ENCODE assay signal across 1 cellular context in genomic region chr17:7219812-7220592, GRCh38.
TF ChIP-seq lines count a peak whose summit lies in the region.

ACADVL (plus strand) TSS chr17:7219938; CDS start chr17:7219985, 47 bp downstream.
DLG4 (minus strand) TSS chr17:7219836.

TF ChIP-seq in HepG2, 621 proteins besides CTCF, POLR2A, EP300 and RAD21 (continued from another document and continues in another):
- TF ChIP-seq NFAT5 (CRISPR knock-in tag; IDR thresholded peaks at IDR 0.05) (peak; percentile 64; the same call in 1 of the 2 replicates), HOXA5 (CRISPR knock-in tag; IDR thresholded peaks at IDR 0.05) (no peak), MAX (IDR thresholded peaks at IDR 0.05) (peak; percentile 41; the same call in 1 of the 2 replicates), HNF1B (CRISPR knock-in tag; IDR thresholded peaks at IDR 0.05) (0 out of 2 replicates have a peak, but pooled peaks have one; percentile 11), ZNF569 (CRISPR knock-in tag; IDR thresholded peaks at IDR 0.05; ENCODE audit: borderline replicate concordance) (peak; percentile 84; the same call in 1 of the 2 replicates), ZNF282 (IDR thresholded peaks at IDR 0.05; ENCODE audit: partially characterized antibody) (no peak), FOXM1 (CRISPR knock-in tag; IDR thresholded peaks at IDR 0.05) (no peak), PRDM15 (CRISPR knock-in tag; IDR thresholded peaks at IDR 0.05) (peak; percentile 87), PHF21A (CRISPR knock-in tag; IDR thresholded peaks at IDR 0.05) (peak; percentile 68), ZNF280B (CRISPR knock-in tag; IDR thresholded peaks at IDR 0.05; ENCODE audit: borderline replicate concordance) (peak; percentile 5; the same call in 1 of the 2 replicates), ZBTB42 (CRISPR knock-in tag; IDR thresholded peaks at IDR 0.05) (0 out of 2 replicates have a peak, but pooled peaks have one; percentile 72), FOXC1 (CRISPR knock-in tag; IDR thresholded peaks at IDR 0.05; ENCODE audit: borderline replicate concordance) (peak; percentile 25; the same call in 1 of the 2 replicates), ZNF879 (CRISPR knock-in tag; IDR thresholded peaks at IDR 0.05) (0 out of 2 replicates have a peak, but pooled peaks have one; percentile 52), HHEX (CRISPR knock-in tag; IDR thresholded peaks at IDR 0.05) (no peak), TRIM22 (IDR thresholded peaks at IDR 0.05) (no peak), MTF1 (CRISPR knock-in tag; IDR thresholded peaks at IDR 0.05) (no peak), ZBTB49 (CRISPR knock-in tag; IDR thresholded peaks at IDR 0.05; ENCODE audit: borderline replicate concordance) (no peak), RERE (CRISPR knock-in tag; IDR thresholded peaks at IDR 0.05; ENCODE audit: low read depth) (0 out of 2 replicates have a peak, but pooled peaks have one; percentile 10), ATF3 (CRISPR knock-in tag; IDR thresholded peaks at IDR 0.05) (peak; percentile 79), BATF2 (CRISPR knock-in tag; IDR thresholded peaks at IDR 0.05) (peak; percentile 63; the same call in 1 of the 2 replicates), SIN3A (IDR thresholded peaks at IDR 0.05; ENCODE audit: borderline replicate concordance, low read depth, low read length) (peak; percentile 68; the same call in 1 of the 2 replicates), ZNF333 (CRISPR knock-in tag; IDR thresholded peaks at IDR 0.05; ENCODE audit: borderline replicate concordance) (peak; percentile 32; the same call in 1 of the 2 replicates), DRAP1 (CRISPR knock-in tag; IDR thresholded peaks at IDR 0.05) (peak; percentile 78), ZC3H4 (CRISPR knock-in tag; IDR thresholded peaks at IDR 0.05; ENCODE audit: borderline replicate concordance) (no peak)
